In genomic region chr2:37119182-37119581, GRCh38 we compare ENCODE assay signal across 1 cellular context.
TF ChIP-seq lines count a peak whose summit lies in the region.

No MANE protein-coding gene starts in this region.

TF ChIP-seq in IMR-90, 13 proteins besides CTCF, POLR2A, EP300 and RAD21:
- no peak for TF ChIP-seq BHLHE40 (IDR thresholded peaks at IDR 0.05; ENCODE audit: low read depth, low read length)
- TF ChIP-seq FOS (IDR thresholded peaks at IDR 0.05; ENCODE audit: low read depth, low read length): no peak
- no peak for TF ChIP-seq CHD1 (IDR thresholded peaks at IDR 0.05; ENCODE audit: low read depth, low read length)
- peak; percentile 58; the same call in 1 of the 2 replicates for TF ChIP-seq NFE2L2 (IDR thresholded peaks at IDR 0.05; ENCODE audit: low read depth, low read length)
- TF ChIP-seq, protein P1, sequence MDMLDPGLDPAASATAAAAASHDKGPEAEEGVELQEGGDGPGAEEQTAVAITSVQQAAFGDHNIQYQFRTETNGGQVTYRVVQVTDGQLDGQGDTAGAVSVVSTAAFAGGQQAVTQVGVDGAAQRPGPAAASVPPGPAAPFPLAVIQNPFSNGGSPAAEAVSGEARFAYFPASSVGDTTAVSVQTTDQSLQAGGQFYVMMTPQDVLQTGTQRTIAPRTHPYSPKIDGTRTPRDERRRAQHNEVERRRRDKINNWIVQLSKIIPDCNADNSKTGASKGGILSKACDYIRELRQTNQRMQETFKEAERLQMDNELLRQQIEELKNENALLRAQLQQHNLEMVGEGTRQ (IDR thresholded peaks at IDR 0.05; ENCODE audit: low read depth, low read length): no peak
- no peak for TF ChIP-seq MAFK (IDR thresholded peaks at IDR 0.05; ENCODE audit: low read depth, low read length)
- no peak for TF ChIP-seq RFX5 (IDR thresholded peaks at IDR 0.05; ENCODE audit: low read depth, low read length)
- no peak for TF ChIP-seq RCOR1 (IDR thresholded peaks at IDR 0.05; ENCODE audit: insufficient replicate concordance, low read length)
